Comparison of ENCODE assay signal across 2 cellular contexts in the genomic region with DNA sequence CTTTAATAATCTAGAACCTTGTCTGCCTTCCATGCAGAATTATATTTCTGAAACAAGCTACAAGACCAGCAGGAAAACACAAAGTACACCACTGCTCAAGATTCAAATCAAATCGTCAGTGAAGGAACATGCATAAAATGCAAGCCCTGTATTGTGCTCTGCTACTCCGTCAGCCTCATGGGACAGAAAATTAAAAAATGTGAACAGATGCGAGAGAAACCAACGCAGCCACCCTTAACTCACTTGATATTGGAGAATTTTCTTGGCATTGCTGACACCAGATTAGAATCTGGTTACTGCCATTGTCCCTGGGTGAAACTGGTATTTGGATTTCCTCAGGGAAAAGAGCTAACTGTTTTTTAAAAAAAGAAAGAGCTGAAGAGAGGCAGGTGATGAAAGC.
TF ChIP-seq lines count a peak whose summit lies in the region.

No MANE protein-coding gene starts in this region.

TF ChIP-seq in HepG2, 621 proteins besides CTCF, POLR2A, EP300 and RAD21:
- TF ChIP-seq SAP130 (CRISPR knock-in tag; IDR thresholded peaks at IDR 0.05; ENCODE audit: low read depth) (no peak), ATF6 (CRISPR knock-in tag; conservative IDR thresholded peaks at IDR 0.05) (no peak), ZNF678 (CRISPR knock-in tag; IDR thresholded peaks at IDR 0.05) (no peak), ZNF501 (CRISPR knock-in tag; IDR thresholded peaks at IDR 0.05) (0 out of 2 replicates have a peak, but pooled peaks have one; percentile 35), CHD4 (IDR thresholded peaks at IDR 0.05; ENCODE audit: borderline replicate concordance, low read length) (peak; percentile 44; the same call in 1 of the 2 replicates), BRD4 (CRISPR knock-in tag; IDR thresholded peaks at IDR 0.05) (no peak), TBX2 (CRISPR knock-in tag; IDR thresholded peaks at IDR 0.05; ENCODE audit: borderline replicate concordance) (no peak)
- TF ChIP-seq, protein P1, sequence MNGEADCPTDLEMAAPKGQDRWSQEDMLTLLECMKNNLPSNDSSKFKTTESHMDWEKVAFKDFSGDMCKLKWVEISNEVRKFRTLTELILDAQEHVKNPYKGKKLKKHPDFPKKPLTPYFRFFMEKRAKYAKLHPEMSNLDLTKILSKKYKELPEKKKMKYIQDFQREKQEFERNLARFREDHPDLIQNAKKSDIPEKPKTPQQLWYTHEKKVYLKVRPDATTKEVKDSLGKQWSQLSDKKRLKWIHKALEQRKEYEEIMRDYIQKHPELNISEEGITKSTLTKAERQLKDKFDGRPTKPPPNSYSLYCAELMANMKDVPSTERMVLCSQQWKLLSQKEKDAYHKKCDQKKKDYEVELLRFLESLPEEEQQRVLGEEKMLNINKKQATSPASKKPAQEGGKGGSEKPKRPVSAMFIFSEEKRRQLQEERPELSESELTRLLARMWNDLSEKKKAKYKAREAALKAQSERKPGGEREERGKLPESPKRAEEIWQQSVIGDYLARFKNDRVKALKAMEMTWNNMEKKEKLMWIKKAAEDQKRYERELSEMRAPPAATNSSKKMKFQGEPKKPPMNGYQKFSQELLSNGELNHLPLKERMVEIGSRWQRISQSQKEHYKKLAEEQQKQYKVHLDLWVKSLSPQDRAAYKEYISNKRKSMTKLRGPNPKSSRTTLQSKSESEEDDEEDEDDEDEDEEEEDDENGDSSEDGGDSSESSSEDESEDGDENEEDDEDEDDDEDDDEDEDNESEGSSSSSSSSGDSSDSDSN (CRISPR knock-in tag; IDR thresholded peaks at IDR 0.05), result no peak

TF ChIP-seq in H1, 55 proteins besides CTCF, POLR2A, EP300 and RAD21:
- no peak for TF ChIP-seq HDAC2 (IDR thresholded peaks at IDR 0.05; ENCODE audit: borderline replicate concordance in 1 of 2, low read depth in 2 of 2, low read length in 2 of 2)
- TF ChIP-seq NANOG (IDR thresholded peaks at IDR 0.05; ENCODE audit: insufficient read depth, low read depth, low read length, poor library complexity, severe bottlenecking), result no peak
- no peak for TF ChIP-seq RXRA (IDR thresholded peaks at IDR 0.05; ENCODE audit: insufficient read depth, low read depth, low read length)
- TF ChIP-seq CHD1 (IDR thresholded peaks at IDR 0.05; ENCODE audit: low read depth, low read length), result no peak
- no peak for TF ChIP-seq JUN (IDR thresholded peaks at IDR 0.05; ENCODE audit: low read depth, low read length)
- TF ChIP-seq POLR2AphosphoS5 (IDR thresholded peaks at IDR 0.05; ENCODE audit: low read depth, low read length), result no peak
- TF ChIP-seq SP2 (IDR thresholded peaks at IDR 0.05; ENCODE audit: low read length), result no peak
- TF ChIP-seq, protein P2, sequence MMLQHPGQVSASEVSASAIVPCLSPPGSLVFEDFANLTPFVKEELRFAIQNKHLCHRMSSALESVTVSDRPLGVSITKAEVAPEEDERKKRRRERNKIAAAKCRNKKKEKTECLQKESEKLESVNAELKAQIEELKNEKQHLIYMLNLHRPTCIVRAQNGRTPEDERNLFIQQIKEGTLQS (IDR thresholded peaks at IDR 0.05; ENCODE audit: insufficient read depth, low read depth, low read length), result no peak
- no peak for TF ChIP-seq KDM1A (IDR thresholded peaks at IDR 0.05; ENCODE audit: borderline replicate concordance, low read length)
- no peak for TF ChIP-seq TEAD4 (IDR thresholded peaks at IDR 0.05; ENCODE audit: low read depth, low read length)
- TF ChIP-seq BACH1 (IDR thresholded peaks at IDR 0.05; ENCODE audit: low read length), result no peak
- TF ChIP-seq CBX8 (IDR thresholded peaks at IDR 0.05; ENCODE audit: borderline replicate concordance, low read depth, low read length), result no peak
- no peak for TF ChIP-seq POU5F1 (IDR thresholded peaks at IDR 0.05; ENCODE audit: low read depth, low read length)
- no peak for TF ChIP-seq MAFK (IDR thresholded peaks at IDR 0.05; ENCODE audit: low read depth, low read length)
- TF ChIP-seq ZNF274 (IDR thresholded peaks at IDR 0.05; ENCODE audit: borderline replicate concordance, extremely low read depth, low read length), result no peak
- TF ChIP-seq RBBP5 (IDR thresholded peaks at IDR 0.05; ENCODE audit: borderline replicate concordance, low read depth, low read length), result no peak
- no peak for TF ChIP-seq EZH2 (IDR thresholded peaks at IDR 0.05; ENCODE audit: low read depth, low read length, severe bottlenecking)
